8 cellular contexts compared by ENCODE assay signal in the genomic region with DNA sequence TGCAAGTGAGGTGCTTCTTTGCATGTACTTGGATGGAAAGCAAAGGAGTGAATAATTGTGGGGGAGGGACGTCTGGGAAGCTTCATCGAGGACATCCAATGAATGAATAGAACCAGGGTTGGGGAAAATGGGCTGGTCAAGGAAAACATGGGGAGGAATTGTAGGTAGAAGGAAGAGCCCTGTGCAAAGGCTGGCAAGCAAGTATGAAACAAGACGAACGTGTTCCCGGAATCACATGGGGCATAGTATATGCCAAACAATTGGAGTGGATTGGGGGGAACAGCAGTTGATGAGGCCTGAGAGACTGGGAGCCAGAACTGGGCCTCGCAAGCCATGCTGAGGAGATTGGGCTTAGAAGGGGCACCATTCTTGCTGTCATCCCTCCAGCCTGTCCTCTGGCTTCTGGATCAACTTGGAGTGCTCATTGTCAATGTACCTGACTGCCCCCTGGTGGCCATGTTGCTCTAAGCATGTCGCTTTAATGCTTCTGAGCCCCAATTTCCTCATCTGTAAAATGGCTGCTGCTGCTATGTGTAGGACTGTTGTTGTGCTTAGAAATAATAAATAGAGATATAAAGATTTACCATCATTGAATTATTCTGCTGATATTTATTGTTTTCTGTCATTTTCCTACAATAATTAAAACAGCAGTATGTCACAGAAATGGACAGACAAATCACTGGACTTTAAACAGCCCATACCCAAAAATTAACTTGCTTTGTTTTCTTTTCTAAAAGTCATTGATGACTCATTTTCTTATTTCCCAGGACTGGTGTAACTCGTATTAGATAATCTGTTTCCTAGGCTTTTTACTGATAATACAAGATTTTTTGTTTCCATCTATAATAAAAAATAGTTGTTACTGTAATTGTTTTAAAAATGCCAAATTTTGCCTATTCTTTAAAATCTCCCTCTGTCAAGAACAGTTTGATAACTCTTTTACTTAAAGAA.
DNase-seq lines count a peak whose midpoint lies in the region; ATAC-seq and TF ChIP-seq lines count a peak whose summit lies in the region.

No MANE protein-coding gene starts in this region.

- peak; percentile 54 for DNase-seq in NCI-H1436 (lab: John Stamatoyannopoulos, UW)
- DNase-seq in NCI-H1436 treated with DMSO at 0.1 percent for 48 hours (lab: John Stamatoyannopoulos, UW), result no peak
- DNase-seq in Kasumi-1 (lab: John Stamatoyannopoulos, UW), result peak; percentile 60 to 65
- peak; percentile 59 to 71 for DNase-seq in SJCRH30
- DNase-seq in activated T-helper 9 cell treated with anti-CD3 and anti-CD28 coated beads, Interleukin-2, amount 50 U/mL, for 16 hours (ENCODE audit: low read depth), result peak; percentile 59
- peak; percentile 70 for DNase-seq in glutamatergic neuron
- DNase-seq in renal cortical epithelial cell (ENCODE audit: low read depth), result peak; percentile 64

- H3K27ac Mint-ChIP-seq in glutamatergic neuron (ENCODE audit: unreplicated experiment), result no peak overlapping the region

- peak; percentile 68 for TF ChIP-seq CTCF in glutamatergic neuron (IDR thresholded peaks at IDR 0.05; ENCODE audit: partially characterized antibody, unreplicated experiment)

- peak overlapping the region; percentile 31; the same call in 1 of the 2 replicates for H3K27ac ChIP-seq in SJCRH30

- no peaks in the 10 kb centered on the region for H3K27me3 ChIP-seq in SJCRH30

- no peak overlapping the region for H3K4me3 Mint-ChIP-seq in glutamatergic neuron (ENCODE audit: unreplicated experiment)

- H3K4me1 Mint-ChIP-seq in glutamatergic neuron (ENCODE audit: low read depth, unreplicated experiment), result peaks cover 3% of the 10 kb centered on the region

- H3K9me3 ChIP-seq in SJCRH30 (replicated peaks), result no peaks in the 10 kb centered on the region

- no peaks in the 10 kb centered on the region; the same call in 1 of the 2 replicates for H3K4me1 ChIP-seq in SJCRH30

- peaks cover 1% of the 10 kb centered on the region for H3K9me3 Mint-ChIP-seq in glutamatergic neuron (ENCODE audit: unreplicated experiment)

- ATAC-seq in HG02938 (IDR thresholded peaks at IDR 0.05; ENCODE audit: unreplicated experiment), result no peak

- H3K36me3 ChIP-seq in SJCRH30, result no peaks in the 10 kb centered on the region

- H3K4me3 ChIP-seq in SJCRH30, result no peak overlapping the region

- no peaks in the 10 kb centered on the region for H3K27me3 Mint-ChIP-seq in glutamatergic neuron (ENCODE audit: unreplicated experiment)

- no peaks in the 10 kb centered on the region for H3K36me3 Mint-ChIP-seq in glutamatergic neuron (ENCODE audit: unreplicated experiment)
